23 cellular contexts compared by ENCODE assay signal in genomic region chr18:11868230-11868629, GRCh38.
"Had no signal": no experiment of that assay in that cellular context is flagged by ENCODE, and none has a peak within 500 bp of the region (broad histone marks: within the 10 kb centered on the region; RNA-seq: fewer than 3 reads in every experiment).

No MANE protein-coding gene starts in this region.

- H3K4me1 ChIP-seq: gastroesophageal sphincter, left lung, lower lobe of right lung, right lobe of liver, tibial nerve, upper lobe of right lung, vagina had no signal

- H3K27ac ChIP-seq: dorsolateral prefrontal cortex, epithelial cell of prostate, esophagus muscularis mucosa, gastroesophageal sphincter, left lung, lower lobe of right lung, neutrophil, psoas muscle, right lobe of liver, testis, tibial nerve, upper lobe of right lung, vagina had no signal

- H3K36me3 Mint-ChIP-seq: stimulated activated effector memory CD8-positive, alpha-beta T cell treated with anti-CD3 and anti-CD28 coated beads, Interleukin-12 subunit alpha, Interleukin-12 subunit beta, amount 100 ng/mL, for 72 hours had no signal

- H3K4me3 Mint-ChIP-seq: immature natural killer cell; stimulated activated effector memory CD8-positive, alpha-beta T cell treated with anti-CD3 and anti-CD28 coated beads, Interleukin-12 subunit alpha, Interleukin-12 subunit beta, amount 100 ng/mL, for 72 hours; stimulated activated naive CD8-positive, alpha-beta T cell treated with anti-CD3 and anti-CD28 coated beads, Interleukin-15, amount 100 ng/mL, for 72 hours had no signal

- H3K36me3 ChIP-seq: left lung, lower lobe of right lung, neutrophil, right lobe of liver, upper lobe of right lung had no signal

- H3K9me3 Mint-ChIP-seq: immature natural killer cell; stimulated activated effector memory CD8-positive, alpha-beta T cell treated with anti-CD3 and anti-CD28 coated beads, Interleukin-12 subunit alpha, Interleukin-12 subunit beta, amount 100 ng/mL, for 72 hours; stimulated activated naive CD8-positive, alpha-beta T cell treated with anti-CD3 and anti-CD28 coated beads, Interleukin-15, amount 100 ng/mL, for 72 hours had no signal

- H3K4me3 ChIP-seq: dorsolateral prefrontal cortex, esophagus muscularis mucosa, gastroesophageal sphincter, left lung, lower lobe of right lung, psoas muscle, right lobe of liver, testis, tibial nerve, upper lobe of right lung, vagina had no signal

- H3K9me3 ChIP-seq: esophagus muscularis mucosa, gastroesophageal sphincter, left lung, lower lobe of right lung, neutrophil, psoas muscle, right lobe of liver, testis, tibial nerve, upper lobe of right lung, vagina had no signal

- DNase-seq: cortex of kidney; dorsolateral prefrontal cortex; effector memory CD4-positive, alpha-beta T cell; immature natural killer cell; left lung; lower lobe of right lung; mesenchymal stem cell; midbrain; psoas muscle; retina; right lobe of liver; stimulated activated CD4-positive, alpha-beta T cell treated with anti-CD3 and anti-CD28 coated beads, Interleukin-4, amount 100 ng/mL, for 1 hour; stimulated activated CD8-positive, alpha-beta memory T cell treated with anti-CD3 and anti-CD28 coated beads, Interleukin-4, amount 100 ng/mL, for 48 hours; stimulated activated naive CD8-positive, alpha-beta T cell treated with anti-CD3 and anti-CD28 coated beads, Interleukin-15, amount 100 ng/mL, for 72 hours; testis; upper lobe of right lung had no signal

- H3K27ac Mint-ChIP-seq: immature natural killer cell; stimulated activated effector memory CD8-positive, alpha-beta T cell treated with anti-CD3 and anti-CD28 coated beads, Interleukin-12 subunit alpha, Interleukin-12 subunit beta, amount 100 ng/mL, for 72 hours; stimulated activated naive CD8-positive, alpha-beta T cell treated with anti-CD3 and anti-CD28 coated beads, Interleukin-15, amount 100 ng/mL, for 72 hours had no signal

- ATAC-seq: gastroesophageal sphincter; left lung; lower lobe of right lung; psoas muscle; right lobe of liver; stimulated activated effector memory CD8-positive, alpha-beta T cell treated with anti-CD3 and anti-CD28 coated beads, Interleukin-12 subunit alpha, Interleukin-12 subunit beta, amount 100 ng/mL, for 72 hours; stimulated activated naive CD8-positive, alpha-beta T cell treated with anti-CD3 and anti-CD28 coated beads, Interleukin-15, amount 100 ng/mL, for 72 hours; upper lobe of right lung had no signal

- H3K4me1 Mint-ChIP-seq: immature natural killer cell had no signal

- H3K27me3 ChIP-seq: dorsolateral prefrontal cortex, esophagus muscularis mucosa, gastroesophageal sphincter, left lung, right lobe of liver, testis, tibial nerve, upper lobe of right lung, vagina had no signal
